8 cellular contexts compared by ENCODE assay signal in the genomic region with DNA sequence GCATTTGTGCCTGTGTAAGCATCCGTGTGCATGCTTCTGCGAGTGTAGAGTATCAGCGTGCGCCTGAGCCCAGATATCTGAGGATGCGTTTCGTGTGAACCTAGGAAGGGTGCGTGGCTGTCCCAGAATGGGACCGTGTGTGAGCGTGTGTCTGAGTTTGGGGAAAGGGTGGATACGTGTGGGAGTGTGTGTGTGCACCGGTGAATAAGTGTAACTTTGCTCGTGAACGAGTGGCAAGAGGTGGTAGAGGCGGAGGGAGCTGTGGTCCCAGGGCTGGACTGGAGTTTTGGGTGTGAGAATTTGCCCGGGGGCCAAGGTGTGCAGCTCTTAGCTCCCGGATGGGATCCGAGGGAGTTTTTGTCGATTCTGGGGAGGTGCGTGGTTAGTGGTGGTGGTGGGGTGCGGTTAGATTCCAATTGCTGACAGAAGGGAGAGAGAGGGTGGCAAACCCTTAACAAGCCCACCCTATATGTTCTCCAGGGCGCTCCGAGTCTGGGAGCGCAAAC. TPM values are rescaled to one million over a fixed set of nuclear protein-coding genes. Genes with fewer than 3 reads are reported as not detected.
A peak's percentile ranks its signal among the peaks of the same experiment; 100 is the strongest.
DNase-seq lines count a peak whose midpoint lies in the region; ATAC-seq, FAIRE-seq and TF ChIP-seq lines count a peak whose summit lies in the region.

No MANE protein-coding gene starts in this region.

- no peak for TF ChIP-seq CTCF in kidney (IDR thresholded peaks at IDR 0.05; ENCODE audit: borderline replicate concordance, extremely low read depth, insufficient read depth)

- no peaks in the 10 kb centered on the region for H3K9me3 Mint-ChIP-seq in activated T-helper 17 cell treated with anti-CD3 and anti-CD28 coated beads, Interleukin-2, amount 50 U/mL, for 72 hours
- H3K9me3 Mint-ChIP-seq in stimulated activated naive B cell treated with anti-CD40 and anti-IgM and Interleukin-4, amounts not matched to agents 10 μg/mL and 1 μg/mL and 100 μg/mL, for 72 hours, result no peaks in the 10 kb centered on the region

- H3K27ac Mint-ChIP-seq in activated T-helper 17 cell treated with anti-CD3 and anti-CD28 coated beads, Interleukin-2, amount 50 U/mL, for 72 hours, result no peak overlapping the region
- no peak overlapping the region for H3K27ac Mint-ChIP-seq in stimulated activated naive B cell treated with anti-CD40 and anti-IgM and Interleukin-4, amounts not matched to agents 10 μg/mL and 1 μg/mL and 100 μg/mL, for 72 hours

- H3K36me3 ChIP-seq in kidney (ENCODE audit: control insufficient read depth in 1 of 2, insufficient read depth in 2 of 2, low read length in 2 of 2), result no peaks in the 10 kb centered on the region

- no peak for FAIRE-seq in kidney (lab: Jason Lieb, UNC)

- no peak for ATAC-seq in activated T-helper 17 cell treated with anti-CD3 and anti-CD28 coated beads, Interleukin-2, amount 50 U/mL, for 72 hours (replicated peaks)
- no peak for ATAC-seq in stimulated activated naive B cell treated with anti-CD40 and anti-IgM and Interleukin-4, amounts not matched to agents 10 μg/mL and 1 μg/mL and 100 μg/mL, for 72 hours (replicated peaks)
- no peak for ATAC-seq in GM19395 (IDR thresholded peaks at IDR 0.05; ENCODE audit: unreplicated experiment)
- ATAC-seq in HG02981 (IDR thresholded peaks at IDR 0.05; ENCODE audit: unreplicated experiment), result no peak

- peak overlapping the region; percentile 49 to 58 for H3K4me3 ChIP-seq in kidney (ENCODE audit: low read length in 2 of 2)

- no peak overlapping the region for H3K9ac ChIP-seq in kidney (ENCODE audit: low read length in 2 of 2)

- intact Hi-C loops in kidney (cut with DNase I), result loop anchor here (5.0 kb wide), 1 partner anchor 133 kb away; no protein-coding TSS in a partner anchor

- peak; percentile 59 for DNase-seq in activated CD8-positive, alpha-beta memory T cell treated with anti-CD3 and anti-CD28 coated beads for 24 hours
- no peak for DNase-seq in activated CD8-positive, alpha-beta memory T cell treated with anti-CD3 and anti-CD28 coated beads, Interleukin-2, amount 50 U/mL, for 48 hours
- DNase-seq in kidney, result no peak
- DNase-seq in stimulated activated naive B cell treated with anti-CD40 and anti-IgM and Interleukin-4, amounts not matched to agents 10 μg/mL and 1 μg/mL and 100 μg/mL, for 72 hours, result no peak
- DNase-seq in hepatic stellate cell (ENCODE audit: low spot score), result no peak

- H3K9me3 ChIP-seq in kidney (ENCODE audit: control insufficient read depth in 1 of 2, low read length in 2 of 2), result no peaks in the 10 kb centered on the region

- no peak overlapping the region for H3K27ac ChIP-seq in kidney (ENCODE audit: low read depth in 2 of 2, low read length in 2 of 2)

- peaks cover 6 to 18% of the 10 kb centered on the region in 2 donors for H3K4me1 ChIP-seq in kidney (ENCODE audit: control insufficient read depth in 1 of 2, insufficient read depth in 1 of 2, low read depth in 1 of 2, low read length in 2 of 2)

- H3K4me1 Mint-ChIP-seq in activated T-helper 17 cell treated with anti-CD3 and anti-CD28 coated beads, Interleukin-2, amount 50 U/mL, for 72 hours, result peaks cover 18% of the 10 kb centered on the region
- peaks cover 15 to 20% of the 10 kb centered on the region in 2 donors for H3K4me1 Mint-ChIP-seq in stimulated activated naive B cell treated with anti-CD40 and anti-IgM and Interleukin-4, amounts not matched to agents 10 μg/mL and 1 μg/mL and 100 μg/mL, for 72 hours

- peak overlapping the region; percentile 84 for H3K4me3 Mint-ChIP-seq in activated T-helper 17 cell treated with anti-CD3 and anti-CD28 coated beads, Interleukin-2, amount 50 U/mL, for 72 hours
- H3K4me3 Mint-ChIP-seq in stimulated activated naive B cell treated with anti-CD40 and anti-IgM and Interleukin-4, amounts not matched to agents 10 μg/mL and 1 μg/mL and 100 μg/mL, for 72 hours, result peak overlapping the region; percentile 26 to 73

- H3K27me3 Mint-ChIP-seq in activated T-helper 17 cell treated with anti-CD3 and anti-CD28 coated beads, Interleukin-2, amount 50 U/mL, for 72 hours, result peaks cover 41% of the 10 kb centered on the region
- H3K27me3 Mint-ChIP-seq in stimulated activated naive B cell treated with anti-CD40 and anti-IgM and Interleukin-4, amounts not matched to agents 10 μg/mL and 1 μg/mL and 100 μg/mL, for 72 hours, result peaks cover 52 to 64% of the 10 kb centered on the region in 2 donors

- peaks cover 6% of the 10 kb centered on the region for H3K36me3 Mint-ChIP-seq in activated T-helper 17 cell treated with anti-CD3 and anti-CD28 coated beads, Interleukin-2, amount 50 U/mL, for 72 hours (ENCODE audit: low read depth)
- H3K36me3 Mint-ChIP-seq in stimulated activated naive B cell treated with anti-CD40 and anti-IgM and Interleukin-4, amounts not matched to agents 10 μg/mL and 1 μg/mL and 100 μg/mL, for 72 hours, result no peaks in the 10 kb centered on the region

RNA-seq across cellular contexts. Expression of a gene that starts 0.7 kb away (rescaled TPM):
- total RNA-seq in activated T-helper 17 cell treated with anti-CD3 and anti-CD28 coated beads, Interleukin-2, amount 50 U/mL, for 72 hours, result 10 to 100 TPM in 1 of 2 donors, 1 to 10 TPM in 1; 7.8 to 12.0 TPM
- 45.6 TPM for total RNA-seq in kidney
- polyA plus RNA-seq in kidney (ENCODE audit: insufficient read depth, low read depth, low replicate concordance), result 13.6 TPM

RNA-seq across cellular contexts. Expression of a gene that starts 55.6 kb away (rescaled TPM):
- total RNA-seq in activated T-helper 17 cell treated with anti-CD3 and anti-CD28 coated beads, Interleukin-2, amount 50 U/mL, for 72 hours, result not detected
- total RNA-seq in kidney, result 202 TPM
- 155 TPM for polyA plus RNA-seq in kidney (ENCODE audit: insufficient read depth, low read depth, low replicate concordance)

Comparison
In these comparisons a context has a peak if more than half of its experiments do, and no peak if none do; other contexts are left out.
1. RNA of a gene that starts 55.6 kb away (total RNA-seq): 202 TPM in kidney (single experiment); not detected in activated T-helper 17 cell treated with anti-CD3 and anti-CD28 coated beads, Interleukin-2, amount 50 U/mL, for 72 hours; every median in the first group is over 100 times any median in the second.